ENCODE assay signal across 12 cellular contexts in the genomic region with DNA sequence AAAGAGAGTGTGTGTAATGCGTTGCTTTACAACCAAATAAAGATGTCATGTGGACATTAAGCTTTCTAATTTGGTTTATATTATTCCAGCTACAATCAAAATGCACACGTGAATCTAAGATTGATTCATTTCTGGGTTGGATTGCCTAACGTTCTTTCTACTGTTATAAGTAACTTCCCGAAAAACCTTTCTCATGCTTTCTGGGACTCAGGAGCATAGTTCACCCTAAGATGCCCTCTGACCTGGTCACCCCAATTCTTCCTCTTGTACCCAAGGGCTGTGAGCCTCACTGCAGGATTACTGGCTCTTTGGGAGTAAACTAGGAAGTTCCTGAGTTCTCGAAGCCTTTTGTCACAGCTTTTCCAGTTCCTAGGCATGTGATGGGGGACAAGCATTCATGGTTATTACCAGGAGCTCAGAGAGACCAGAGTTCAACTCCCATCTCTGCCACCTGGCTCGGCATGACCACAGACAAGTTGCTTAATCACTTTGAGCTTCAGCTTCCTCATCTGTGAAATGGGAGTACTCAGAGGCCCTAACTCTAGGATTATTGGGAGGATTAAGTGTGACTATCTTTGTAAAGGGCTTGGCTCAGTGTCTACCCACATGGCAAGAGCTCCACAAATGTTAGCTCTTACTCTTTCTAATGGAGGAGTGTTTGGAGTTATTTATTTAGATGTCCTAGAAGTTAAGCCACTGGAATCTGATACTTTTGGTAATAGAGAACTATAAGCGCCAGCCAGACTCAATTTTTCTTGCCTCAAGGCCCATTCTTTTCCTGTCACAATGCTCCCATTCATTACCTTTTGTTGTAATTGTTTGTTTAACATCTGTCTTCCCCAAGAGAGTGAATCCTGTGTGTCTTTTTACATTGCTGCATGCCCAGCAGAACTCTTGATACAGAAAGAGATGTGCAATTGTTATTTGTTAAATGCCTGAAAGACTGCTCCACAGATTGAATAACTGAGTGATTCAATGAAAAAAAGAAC. TPM values are rescaled to one million over a fixed set of nuclear protein-coding genes. Genes with fewer than 3 reads are reported as not detected.
DNase-seq lines count a peak whose midpoint lies in the region; TF ChIP-seq lines count a peak whose summit lies in the region.
"Had no signal": no experiment of that assay in that cellular context is flagged by ENCODE, and none has a peak within 500 bp of the region (broad histone marks: within the 10 kb centered on the region; RNA-seq: fewer than 3 reads in every experiment).

No MANE protein-coding gene starts in this region.

- DNase-seq in NCI-H2029 treated with DMSO at 0.1 percent for 48 hours (lab: John Stamatoyannopoulos, UW) (peak; percentile 76), chondrocyte (ENCODE audit: low spot score) (no peak), mesenteric fat pad (ENCODE audit: low spot score) (no peak), NCI-H2227 treated with DMSO at 0.1 percent for 48 hours (lab: John Stamatoyannopoulos, UW) (no peak), HUDEP-2 (lab: John Stamatoyannopoulos, UW; ENCODE audit: unreplicated experiment in 76 of 76) (no peak), OCI-M2 (lab: John Stamatoyannopoulos, UW; ENCODE audit: unreplicated experiment) (no peak)
- DNase-seq: NCI-H446 treated with DMSO at 0.1 percent for 48 hours, small intestine had no signal

- H3K36me3 Mint-ChIP-seq in chondrocyte (ENCODE audit: low read depth) (peaks cover 6% of the 10 kb centered on the region), nephron (ENCODE audit: low read depth) (peaks cover 17% of the 10 kb centered on the region)
- H3K36me3 Mint-ChIP-seq: activated naive CD4-positive, alpha-beta T cell treated with anti-CD3 and anti-CD28 coated beads, Interleukin-2, amount 50 U/mL, for 24 hours had no signal

- no peak overlapping the region for H2AFZ ChIP-seq in ACC112 (ENCODE audit: low read length, unreplicated experiment)

- no peaks in the 10 kb centered on the region for H3K79me2 ChIP-seq in ACC112 (ENCODE audit: control insufficient read depth, insufficient read depth, low read length, unreplicated experiment)

- H3K36me3 ChIP-seq in ACC112 (ENCODE audit: insufficient read depth, low read length) = peaks cover 6% of the 10 kb centered on the region; the same call in 1 of the 2 replicates

- H3K27ac Mint-ChIP-seq in chondrocyte (ENCODE audit: unreplicated experiment) (peak overlapping the region; percentile 90), nephron (peak overlapping the region in 2 of 3 experiments; percentile 65 to 76)
- H3K27ac Mint-ChIP-seq: activated naive CD4-positive, alpha-beta T cell treated with anti-CD3 and anti-CD28 coated beads, Interleukin-2, amount 50 U/mL, for 24 hours had no signal

- H3K4me1 ChIP-seq in ACC112 (ENCODE audit: control insufficient read depth, insufficient read depth, low read length, unreplicated experiment) = peaks cover 42% of the 10 kb centered on the region

- no peak overlapping the region for H3K4me3 ChIP-seq in ACC112 (ENCODE audit: low read depth, low read length)
- H3K4me3 ChIP-seq: tibial nerve had no signal

- peaks cover 13% of the 10 kb centered on the region for H3K9me3 Mint-ChIP-seq in chondrocyte (ENCODE audit: low read depth)
- peaks cover 11% of the 10 kb centered on the region for H3K9me3 Mint-ChIP-seq in nephron
- H3K9me3 Mint-ChIP-seq: activated naive CD4-positive, alpha-beta T cell treated with anti-CD3 and anti-CD28 coated beads, Interleukin-2, amount 50 U/mL, for 24 hours had no signal

- H3K4me1 Mint-ChIP-seq in chondrocyte (ENCODE audit: low read depth) (peaks cover 87% of the 10 kb centered on the region), nephron (peaks cover 66% of the 10 kb centered on the region)
- H3K4me1 Mint-ChIP-seq: activated naive CD4-positive, alpha-beta T cell treated with anti-CD3 and anti-CD28 coated beads, Interleukin-2, amount 50 U/mL, for 24 hours had no signal

- no peak overlapping the region for H3K4me3 Mint-ChIP-seq in chondrocyte (ENCODE audit: unreplicated experiment)
- H3K4me3 Mint-ChIP-seq in nephron = no peak overlapping the region
- H3K4me3 Mint-ChIP-seq: activated naive CD4-positive, alpha-beta T cell treated with anti-CD3 and anti-CD28 coated beads, Interleukin-2, amount 50 U/mL, for 24 hours had no signal

- no peaks in the 10 kb centered on the region for H3K27me3 ChIP-seq in ACC112 (ENCODE audit: insufficient read depth, low read length)
- H3K27me3 ChIP-seq: tibial nerve had no signal

- peak overlapping the region; percentile 84 for H3K27ac ChIP-seq in ACC112 (ENCODE audit: low read depth, low read length)

- no peaks in the 10 kb centered on the region for H3K27me3 Mint-ChIP-seq in chondrocyte (ENCODE audit: low read depth)
- H3K27me3 Mint-ChIP-seq in nephron (ENCODE audit: low read depth) = peaks cover 11% of the 10 kb centered on the region

- no peak for TF ChIP-seq CTCF in chondrocyte (IDR thresholded peaks at IDR 0.05)
- TF ChIP-seq CTCF in nephron (IDR thresholded peaks at IDR 0.05; ENCODE audit: unreplicated experiment in 3 of 3) = no peak

RNA-seq across cellular contexts. Expression of gene LMCD1, which starts 12.5 kb away (rescaled TPM):
- total RNA-seq in chondrocyte (260 to 268 TPM (median 263 TPM) in 3 replicates), mesenteric fat pad (506 TPM)
